Comparison of ENCODE assay signal across 21 cellular contexts in the genomic region with DNA sequence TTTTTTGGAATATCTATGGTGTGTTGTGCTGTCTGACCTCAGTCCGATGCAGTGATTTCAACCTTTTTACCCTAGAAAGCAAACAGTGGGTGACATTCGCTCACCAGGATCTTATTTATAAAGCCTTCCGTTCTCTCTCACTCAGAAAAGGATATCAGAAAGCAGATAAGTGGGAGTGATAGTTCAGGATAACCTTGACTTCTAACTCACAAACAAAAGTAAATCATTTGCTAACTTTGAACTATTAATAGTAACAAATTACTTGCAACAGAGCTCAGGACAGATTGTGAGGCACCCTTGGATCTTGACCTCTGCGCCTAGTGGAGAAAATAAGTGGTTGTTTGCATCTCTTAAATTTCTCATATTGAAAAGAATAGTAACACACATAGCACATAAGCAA.
A peak's percentile ranks its signal among the peaks of the same experiment; 100 is the strongest.
DNase-seq lines count a peak whose midpoint lies in the region; ATAC-seq and TF ChIP-seq lines count a peak whose summit lies in the region.
"Had no signal": no experiment of that assay in that cellular context is flagged by ENCODE, and none has a peak within 500 bp of the region (broad histone marks: within the 10 kb centered on the region; RNA-seq: fewer than 3 reads in every experiment).

No MANE protein-coding gene starts in this region.

- TF ChIP-seq POLR2A in body of pancreas (IDR thresholded peaks at IDR 0.05): no peak

- H3K36me3 ChIP-seq in body of pancreas (replicated peaks in 1 of 2; ENCODE audit: insufficient read depth in 1 of 2, low read depth in 2 of 2): no peaks in the 10 kb centered on the region
- H3K36me3 ChIP-seq: colonic mucosa, ovary had no signal

- H3K27ac Mint-ChIP-seq in mesothelial cell of epicardium: peak overlapping the region; percentile 66
- H3K27ac Mint-ChIP-seq in type B pancreatic cell: peak overlapping the region; percentile 18
- H3K27ac Mint-ChIP-seq in activated CD4-positive, alpha-beta T cell treated with anti-CD3 and anti-CD28 coated beads, Interleukin-2, amount 10 ng/mL, durations not matched to agents 24 days and 14 days: no peak overlapping the region
- no peak overlapping the region for H3K27ac Mint-ChIP-seq in natural killer cell
- H3K27ac Mint-ChIP-seq: activated naive CD8-positive, alpha-beta T cell treated with anti-CD3 and anti-CD28 coated beads for 36 hours; CD8-positive, alpha-beta memory T cell; stimulated activated effector memory CD8-positive, alpha-beta T cell treated with anti-CD3 and anti-CD28 coated beads, Interleukin-12 subunit alpha, Interleukin-12 subunit beta, amount 100 ng/mL, for 72 hours had no signal

- CTCF ChIA-PET in RWPE1 (lab: Yijun Ruan, JAX): no interaction called here

- POLR2A ChIA-PET in RWPE1 (lab: Yijun Ruan, JAX; ENCODE audit: low non-redundant PET): no interaction called here

- H3K4me3 Mint-ChIP-seq in mesothelial cell of epicardium (no peak overlapping the region), type B pancreatic cell (peak overlapping the region; percentile 1), natural killer cell (no peak overlapping the region)
- H3K4me3 Mint-ChIP-seq in activated CD4-positive, alpha-beta T cell treated with anti-CD3 and anti-CD28 coated beads, Interleukin-2, amount 10 ng/mL, durations not matched to agents 24 days and 14 days: no peak overlapping the region
- H3K4me3 Mint-ChIP-seq: activated naive CD8-positive, alpha-beta T cell treated with anti-CD3 and anti-CD28 coated beads for 36 hours; CD8-positive, alpha-beta memory T cell; IgD-negative memory B cell; stimulated activated effector memory CD8-positive, alpha-beta T cell treated with anti-CD3 and anti-CD28 coated beads, Interleukin-12 subunit alpha, Interleukin-12 subunit beta, amount 100 ng/mL, for 72 hours had no signal

- intact Hi-C loops in body of pancreas (cut with DNase I): no loop called here
- intact Hi-C loops in left ventricle myocardium superior (cut with micrococcal nuclease): no loop called here
- intact Hi-C loops in activated CD4-positive, alpha-beta T cell treated with anti-CD3 and anti-CD28 coated beads, Interleukin-2, amount 10 ng/mL, durations not matched to agents 24 days and 14 days (cut with micrococcal nuclease): no loop called here
- intact Hi-C loops in natural killer cell (cut with micrococcal nuclease): no loop called here

- H3K9me3 ChIP-seq in body of pancreas: no peaks in the 10 kb centered on the region
- H3K9me3 ChIP-seq: colonic mucosa, ovary had no signal

- H3K4me3 ChIP-seq in body of pancreas: no peak overlapping the region
- H3K4me3 ChIP-seq: colonic mucosa, lung, ovary, SK-N-MC had no signal

- H3K36me3 Mint-ChIP-seq in mesothelial cell of epicardium: peaks cover 5% of the 10 kb centered on the region
- H3K36me3 Mint-ChIP-seq in type B pancreatic cell: no peaks in the 10 kb centered on the region
- H3K36me3 Mint-ChIP-seq in activated CD4-positive, alpha-beta T cell treated with anti-CD3 and anti-CD28 coated beads, Interleukin-2, amount 10 ng/mL, durations not matched to agents 24 days and 14 days (ENCODE audit: low read depth): no peaks in the 10 kb centered on the region
- no peaks in the 10 kb centered on the region for H3K36me3 Mint-ChIP-seq in natural killer cell
- H3K36me3 Mint-ChIP-seq: activated naive CD8-positive, alpha-beta T cell treated with anti-CD3 and anti-CD28 coated beads for 36 hours; CD8-positive, alpha-beta memory T cell; IgD-negative memory B cell; stimulated activated effector memory CD8-positive, alpha-beta T cell treated with anti-CD3 and anti-CD28 coated beads, Interleukin-12 subunit alpha, Interleukin-12 subunit beta, amount 100 ng/mL, for 72 hours had no signal

- H3K9me3 Mint-ChIP-seq in mesothelial cell of epicardium: peaks cover 27% of the 10 kb centered on the region
- H3K9me3 Mint-ChIP-seq in type B pancreatic cell: peaks cover 17% of the 10 kb centered on the region
- H3K9me3 Mint-ChIP-seq in activated CD4-positive, alpha-beta T cell treated with anti-CD3 and anti-CD28 coated beads, Interleukin-2, amount 10 ng/mL, durations not matched to agents 24 days and 14 days: no peaks in the 10 kb centered on the region
- peaks cover 0 to 3% of the 10 kb centered on the region in 2 donors for H3K9me3 Mint-ChIP-seq in natural killer cell
- H3K9me3 Mint-ChIP-seq: activated naive CD8-positive, alpha-beta T cell treated with anti-CD3 and anti-CD28 coated beads for 36 hours; CD8-positive, alpha-beta memory T cell; stimulated activated effector memory CD8-positive, alpha-beta T cell treated with anti-CD3 and anti-CD28 coated beads, Interleukin-12 subunit alpha, Interleukin-12 subunit beta, amount 100 ng/mL, for 72 hours had no signal

- DNase-seq in body of pancreas: no peak
- DNase-seq in left ventricle myocardium superior: no peak
- DNase-seq in mesothelial cell of epicardium (ENCODE audit: low spot score in 2 of 2, unreplicated experiment in 2 of 2): no peak
- no peak for DNase-seq in type B pancreatic cell (ENCODE audit: extremely low spot score, unreplicated experiment)
- no peak for DNase-seq in activated CD4-positive, alpha-beta T cell treated with anti-CD3 and anti-CD28 coated beads, Interleukin-2, amount 10 ng/mL, durations not matched to agents 24 days and 14 days
- no peak for DNase-seq in RWPE1 (ENCODE audit: low spot score)
- no peak for DNase-seq in natural killer cell
- DNase-seq: activated CD4-positive, alpha-beta T cell treated with anti-CD3 and anti-CD28 coated beads for 4 hours; activated naive CD8-positive, alpha-beta T cell treated with anti-CD3 and anti-CD28 coated beads for 36 hours; CD8-positive, alpha-beta memory T cell; colonic mucosa; DMS153; NCI-H510A treated with DMSO at 0.1 percent for 48 hours; NK-92 treated with Interleukin-12 subunit alpha and Interleukin-12 subunit beta, amount 100 ng/mL, for 24 hours; ovary; stimulated activated CD4-positive, alpha-beta T cell treated with anti-CD3 and anti-CD28 coated beads, Interleukin-2, amount 100 ng/mL, for 24 hours; T-helper 2 cell had no signal

- TF ChIP-seq CTCF in body of pancreas (IDR thresholded peaks at IDR 0.05) (peak in 4 of 7 experiments; percentile 18 to 28 (median 22)), mesothelial cell of epicardium (IDR thresholded peaks at IDR 0.05; ENCODE audit: unreplicated experiment) (no peak), type B pancreatic cell (conservative IDR thresholded peaks at IDR 0.05) (peak; percentile 25), RWPE1 (conservative IDR thresholded peaks at IDR 0.05; ENCODE audit: low read depth) (no peak), natural killer cell (IDR thresholded peaks at IDR 0.05) (no peak)

- WGBS in body of pancreas, 2 donors: 13 to 28% methylated on average over 4 of the region's 4 CpGs

- H3K27me3 Mint-ChIP-seq in mesothelial cell of epicardium (ENCODE audit: low read depth): no peaks in the 10 kb centered on the region
- H3K27me3 Mint-ChIP-seq in type B pancreatic cell: no peaks in the 10 kb centered on the region
- no peaks in the 10 kb centered on the region for H3K27me3 Mint-ChIP-seq in activated CD4-positive, alpha-beta T cell treated with anti-CD3 and anti-CD28 coated beads, Interleukin-2, amount 10 ng/mL, durations not matched to agents 24 days and 14 days
- no peaks in the 10 kb centered on the region for H3K27me3 Mint-ChIP-seq in natural killer cell (ENCODE audit: low read depth in 2 of 2)

- peaks cover 25% of the 10 kb centered on the region for H3K4me1 Mint-ChIP-seq in mesothelial cell of epicardium
- H3K4me1 Mint-ChIP-seq in type B pancreatic cell (ENCODE audit: unreplicated experiment): peaks cover 27% of the 10 kb centered on the region
- H3K4me1 Mint-ChIP-seq in activated CD4-positive, alpha-beta T cell treated with anti-CD3 and anti-CD28 coated beads, Interleukin-2, amount 10 ng/mL, durations not matched to agents 24 days and 14 days: no peaks in the 10 kb centered on the region
- H3K4me1 Mint-ChIP-seq in natural killer cell: no peaks in the 10 kb centered on the region
- H3K4me1 Mint-ChIP-seq: activated naive CD8-positive, alpha-beta T cell treated with anti-CD3 and anti-CD28 coated beads for 36 hours; CD8-positive, alpha-beta memory T cell; stimulated activated effector memory CD8-positive, alpha-beta T cell treated with anti-CD3 and anti-CD28 coated beads, Interleukin-12 subunit alpha, Interleukin-12 subunit beta, amount 100 ng/mL, for 72 hours had no signal

- H3K27ac ChIP-seq in body of pancreas: peak overlapping the region in 1 of 4 donors; percentile 12
- H3K27ac ChIP-seq in RWPE1: no peak overlapping the region
- H3K27ac ChIP-seq: colonic mucosa, ovary had no signal

- peaks cover 16% of the 10 kb centered on the region for H3K4me1 ChIP-seq in body of pancreas
- H3K4me1 ChIP-seq: colonic mucosa had no signal

- ATAC-seq in body of pancreas (peak; percentile 38), left ventricle myocardium superior (peak; percentile 77), natural killer cell (no peak)
- ATAC-seq: stimulated activated effector memory CD8-positive, alpha-beta T cell treated with anti-CD3 and anti-CD28 coated beads, Interleukin-12 subunit alpha, Interleukin-12 subunit beta, amount 100 ng/mL, for 72 hours had no signal

- no peaks in the 10 kb centered on the region for H3K27me3 ChIP-seq in body of pancreas
- H3K27me3 ChIP-seq: colonic mucosa, ovary had no signal

Comparison
In these comparisons a context has a peak if more than half of its experiments do, and no peak if none do; other contexts are left out.
1. ATAC-seq: peak in body of pancreas (single experiment) and left ventricle myocardium superior (single experiment); none in natural killer cell (0 of 3).
2. CTCF ChIP-seq: peak in body of pancreas (4 of 7) and type B pancreatic cell (single experiment); none in mesothelial cell of epicardium (single experiment), RWPE1 (single experiment) and natural killer cell (single experiment).
3. H3K27ac Mint-ChIP-seq: peak in mesothelial cell of epicardium (single experiment) and type B pancreatic cell (single experiment); none in activated CD4-positive, alpha-beta T cell treated with anti-CD3 and anti-CD28 coated beads, Interleukin-2, amount 10 ng/mL, durations not matched to agents 24 days and 14 days (single experiment) and natural killer cell (0 of 2).